Comparison of ENCODE assay signal across 24 cellular contexts in the genomic region with DNA sequence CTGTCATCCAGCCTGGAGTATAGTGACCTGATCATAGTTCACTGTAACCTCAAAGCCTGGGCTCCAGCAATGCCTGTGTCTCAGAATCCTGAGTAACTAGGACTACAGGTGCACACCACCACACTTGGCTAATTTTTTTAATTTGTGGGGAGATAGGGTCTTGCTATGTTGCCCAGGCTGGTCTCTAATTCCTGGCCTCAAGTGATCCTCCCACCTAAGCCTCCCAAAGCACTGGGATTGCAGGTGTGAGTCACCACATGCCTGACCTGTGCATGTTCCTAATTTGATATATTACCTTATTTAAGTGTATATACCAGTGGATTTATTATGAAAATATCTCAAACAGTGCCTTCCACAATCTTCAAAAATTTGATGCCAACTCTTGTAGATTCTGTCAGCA.
DNase-seq lines count a peak whose midpoint lies in the region; ATAC-seq, FAIRE-seq and TF ChIP-seq lines count a peak whose summit lies in the region.
"Had no signal": no experiment of that assay in that cellular context is flagged by ENCODE, and none has a peak within 500 bp of the region (broad histone marks: within the 10 kb centered on the region; RNA-seq: fewer than 3 reads in every experiment).

No MANE protein-coding gene starts in this region.

- BruUV-seq in HepG2 (replicated peaks; lab: Mats Ljungman, UMichigan): no TSS peak

- no peak for TF ChIP-seq EP300 in HepG2 (IDR thresholded peaks at IDR 0.05; ENCODE audit: low read depth in 2 of 2, low read length in 2 of 2)
- TF ChIP-seq EP300 in HepG2 (CRISPR knock-in tag; IDR thresholded peaks at IDR 0.05; ENCODE audit: borderline replicate concordance): no peak
- no peak for TF ChIP-seq EP300 in H1 (IDR thresholded peaks at IDR 0.05; ENCODE audit: borderline replicate concordance in 1 of 2, low read depth in 2 of 2, low read length in 2 of 2)

- POLR2A ChIA-PET in HepG2 (lab: Yijun Ruan, JAX): no interaction called here
- POLR2A ChIA-PET in H1 (lab: Charles Lee; ENCODE audit: partially characterized antibody): no interaction called here

- no peak overlapping the region for H4K91ac ChIP-seq in H1 (replicated peaks; ENCODE audit: insufficient read length, low read length)

- no peak overlapping the region for H2AK5ac ChIP-seq in H1 (ENCODE audit: low read depth, low read length)

- no peak for TF ChIP-seq POLR2A in HepG2 (IDR thresholded peaks at IDR 0.05; ENCODE audit: insufficient read depth in 1 of 2, low read depth in 2 of 2, low read length in 2 of 2)
- no peak for TF ChIP-seq POLR2A in right lobe of liver (IDR thresholded peaks at IDR 0.05)
- no peak for TF ChIP-seq POLR2A in H1 (IDR thresholded peaks at IDR 0.05; ENCODE audit: control extremely low read depth in 1 of 2, low read depth in 2 of 2, low read length in 2 of 2)

- DNase-seq in HepG2 (ENCODE audit: low spot score): no peak
- no peak for DNase-seq in right lobe of liver
- no peak for DNase-seq in H1 (ENCODE audit: low read depth in 1 of 2, low spot score in 2 of 2)
- no peak for DNase-seq in AG08396 (ENCODE audit: low spot score)
- DNase-seq in GM19238 (ENCODE audit: insufficient read length, low spot score): no peak
- DNase-seq: BE2C; C1 segment of cervical spinal cord; CD4-positive, alpha-beta memory T cell; CD4-positive, CD25-positive, alpha-beta regulatory T cell; CD8-positive, alpha-beta memory T cell; COR-L47; DMS 273 treated with DMSO at 0.1 percent for 48 hours; DMS153; DMS79; DND-41; EL; GDM1 had no signal

- no peak overlapping the region for H2BK5ac ChIP-seq in H1 (ENCODE audit: low read depth, low read length)

- H3K9me3 ChIP-seq in HepG2 (ENCODE audit: low read length) (no peaks in the 10 kb centered on the region), right lobe of liver (no peaks in the 10 kb centered on the region), H1 (ENCODE audit: insufficient read depth in 2 of 2, low read depth in 1 of 2, low read length in 1 of 2) (peaks cover 3 to 4% of the 10 kb centered on the region in 2 experiments; a peak in 1 of 4 replicates)
- H3K9me3 ChIP-seq: BE2C had no signal

- in situ Hi-C loops in HepG2 (cut with HindIII; ENCODE audit: extremely low pct_ligation_motif_present, low pct_unique_long_range_greater_than_20kb): no loop called here

- H3K4me2 ChIP-seq in HepG2 (ENCODE audit: low read depth, low read length) (no peak overlapping the region), H1 (ENCODE audit: insufficient read depth in 1 of 2, low read depth in 2 of 2, low read length in 2 of 2) (0 out of 4 replicates have a peak overlapping the region, but pooled peaks of 1 of the 2 experiments have one; percentile 21)
- H3K4me2 ChIP-seq: A549, BLaER1 had no signal

- FAIRE-seq in HepG2 (lab: Jason Lieb, UNC): no peak
- no peak for FAIRE-seq in H1 (lab: Jason Lieb, UNC)
- FAIRE-seq: A549, GM12878, GM12892, GM18507, GM19239 had no signal

- no peak overlapping the region for H2BK12ac ChIP-seq in H1 (ENCODE audit: low read depth, low read length)

- H3K27me3 ChIP-seq in HepG2 (ENCODE audit: control insufficient read depth in 1 of 2, insufficient read depth in 2 of 2, low read length in 2 of 2) (no peaks in the 10 kb centered on the region), right lobe of liver (no peaks in the 10 kb centered on the region), H1 (replicated peaks in 1 of 4; ENCODE audit: control insufficient read depth in 3 of 4, extremely low read depth in 1 of 4, insufficient read depth in 3 of 4, low read length in 3 of 4) (no peaks in the 10 kb centered on the region)
- H3K27me3 ChIP-seq: BE2C, BLaER1 had no signal

- H3K36me3 ChIP-seq in HepG2 (replicated peaks in 1 of 2; ENCODE audit: control insufficient read depth in 1 of 2, insufficient read depth in 2 of 2, low read length in 2 of 2): no peaks in the 10 kb centered on the region
- H3K36me3 ChIP-seq in right lobe of liver: no peaks in the 10 kb centered on the region
- H3K36me3 ChIP-seq in H1 (ENCODE audit: control insufficient read depth in 2 of 4, insufficient read depth in 4 of 4, low read length in 3 of 4): no peaks in the 10 kb centered on the region; a peak in 1 of 8 replicates
- H3K36me3 ChIP-seq: BE2C, BLaER1 had no signal

- peak; percentile 31; the same call in 2 of the 3 replicates for ATAC-seq in HepG2
- ATAC-seq in right lobe of liver: no peak
- ATAC-seq: A549 had no signal

- no peaks in the 10 kb centered on the region for H3K4me1 ChIP-seq in HepG2 (ENCODE audit: insufficient read depth, low read length)
- H3K4me1 ChIP-seq in right lobe of liver: no peaks in the 10 kb centered on the region
- peaks cover 0 to 14% (median 8%) of the 10 kb centered on the region in 4 experiments; a peak in 5 of 7 replicates for H3K4me1 ChIP-seq in H1 (replicated peaks in 1 of 4; ENCODE audit: control insufficient read depth in 3 of 4, insufficient read depth in 4 of 4, low read length in 3 of 4)
- H3K4me1 ChIP-seq: A549, BE2C had no signal

- no peak overlapping the region for H2BK15ac ChIP-seq in H1 (ENCODE audit: low read length)

- no peak overlapping the region for H3K14ac ChIP-seq in H1 (ENCODE audit: insufficient read length)

- H2AFZ ChIP-seq in HepG2 (ENCODE audit: low read length): no peak overlapping the region
- no peak overlapping the region for H2AFZ ChIP-seq in H1 (ENCODE audit: low read length)

- H4K5ac ChIP-seq in H1 (ENCODE audit: insufficient read length, low read depth, low read length): no peak overlapping the region

- H3K4me3 ChIP-seq in HepG2 (replicated peaks in 1 of 3; ENCODE audit: insufficient read depth in 1 of 3, low read depth in 2 of 3, low read length in 3 of 3): no peak overlapping the region
- H3K4me3 ChIP-seq in right lobe of liver: no peak overlapping the region
- H3K4me3 ChIP-seq in H1 (ENCODE audit: extremely low read depth in 1 of 4, insufficient read depth in 2 of 4, low read depth in 3 of 4, low read length in 4 of 4): no peak overlapping the region
- H3K4me3 ChIP-seq: A549, BLaER1, GM12878 had no signal

- no peaks in the 10 kb centered on the region for H3K23me2 ChIP-seq in H1 (ENCODE audit: low read depth, low read length)

- H3K4ac ChIP-seq in H1 (replicated peaks; ENCODE audit: insufficient read length, low read depth, low read length): no peak overlapping the region

- H4K8ac ChIP-seq in H1 (ENCODE audit: extremely low read depth, insufficient read depth, low read length): no peak overlapping the region

- H3K56ac ChIP-seq in H1 (replicated peaks; ENCODE audit: insufficient read length, low read depth, low read length): no peak overlapping the region

- H2BK120ac ChIP-seq in H1 (replicated peaks; ENCODE audit: low read depth, low read length): no peak overlapping the region

- no peaks in the 10 kb centered on the region for H3K79me1 ChIP-seq in H1 (ENCODE audit: low read depth, low read length)

- H3K27ac ChIP-seq in HepG2 (ENCODE audit: extremely low read length, insufficient read depth, low read length) (no peak overlapping the region), right lobe of liver (no peak overlapping the region), H1 (ENCODE audit: low read depth, low read length) (no peak overlapping the region)
- H3K27ac ChIP-seq: 22Rv1, A549, BLaER1 had no signal

- TF ChIP-seq CTCF in HepG2 (CRISPR knock-in tag; IDR thresholded peaks at IDR 0.05) (no peak), right lobe of liver (IDR thresholded peaks at IDR 0.05) (no peak), H1 (IDR thresholded peaks at IDR 0.05; ENCODE audit: control extremely low read depth in 1 of 3, insufficient read depth in 1 of 3, low read depth in 1 of 3, low read length in 3 of 3) (no peak)

- no peak for TF ChIP-seq RAD21 in HepG2 (CRISPR knock-in tag; IDR thresholded peaks at IDR 0.05)
- no peak for TF ChIP-seq RAD21 in H1 (IDR thresholded peaks at IDR 0.05 in 1 of 2, conservative IDR thresholded peaks at IDR 0.05 in 1 of 2; ENCODE audit: low read depth in 2 of 2, low read length in 2 of 2)

- H3K79me2 ChIP-seq in HepG2 (ENCODE audit: insufficient read depth, low read length): no peaks in the 10 kb centered on the region
- no peaks in the 10 kb centered on the region for H3K79me2 ChIP-seq in H1 (ENCODE audit: control insufficient read depth in 1 of 2, insufficient read depth in 2 of 2, low read length in 2 of 2)

- H2BK20ac ChIP-seq in H1 (ENCODE audit: low read length): 0 out of 2 replicates have a peak overlapping the region, but pooled peaks have one; percentile 8

- CTCF ChIA-PET in HepG2 (lab: Yijun Ruan, JAX; ENCODE audit: low intra/inter-chr PET ratio, low total read pairs) (no interaction called here), H1 (lab: Charles Lee; ENCODE audit: partially characterized antibody) (no interaction called here)

- intact Hi-C loops in HepG2 (cut with micrococcal nuclease; ENCODE audit: unreplicated experiment): no loop called here
- intact Hi-C loops in right lobe of liver (cut with DNase I): no loop called here

- no peak overlapping the region for H3K9ac ChIP-seq in HepG2 (ENCODE audit: insufficient read depth, low read depth, low read length)
- H3K9ac ChIP-seq in H1 (replicated peaks in 1 of 4; ENCODE audit: extremely low read depth in 1 of 4, low read depth in 3 of 4, low read length in 3 of 4): no peak overlapping the region
- H3K9ac ChIP-seq: BLaER1 had no signal

- H4K20me1 ChIP-seq in HepG2 (ENCODE audit: insufficient read depth, low read length) (no peaks in the 10 kb centered on the region), H1 (replicated peaks in 1 of 2; ENCODE audit: control insufficient read depth in 1 of 2, insufficient read depth in 2 of 2, low read length in 2 of 2) (no peaks in the 10 kb centered on the region)
- H4K20me1 ChIP-seq: BLaER1 had no signal

- peak overlapping the region; percentile 27; the same call in 1 of the 2 replicates for H3K18ac ChIP-seq in H1 (ENCODE audit: extremely low read depth, low read length)

- no peak overlapping the region for H3K23ac ChIP-seq in H1 (ENCODE audit: insufficient read length)

TF ChIP-seq in HepG2, 621 proteins besides CTCF, POLR2A, EP300 and RAD21:
- TF ChIP-seq ZNF121 (CRISPR knock-in tag; IDR thresholded peaks at IDR 0.05) (peak; percentile 44; the same call in 1 of the 2 replicates), AGO1 (IDR thresholded peaks at IDR 0.05; ENCODE audit: low read depth, low read length, poor library complexity, severe bottlenecking) (no peak)

TF ChIP-seq in H1, 55 proteins besides CTCF, POLR2A, EP300 and RAD21:
- TF ChIP-seq KDM1A (IDR thresholded peaks at IDR 0.05; ENCODE audit: borderline replicate concordance, low read length) (peak; percentile 88), CEBPB (IDR thresholded peaks at IDR 0.05; ENCODE audit: low read depth, low read length) (no peak), CBX5 (IDR thresholded peaks at IDR 0.05; ENCODE audit: low read depth, low read length) (no peak), SP2 (IDR thresholded peaks at IDR 0.05; ENCODE audit: low read length) (no peak), JUND (IDR thresholded peaks at IDR 0.05; ENCODE audit: low read length) (no peak)
- TF ChIP-seq, protein P1, sequence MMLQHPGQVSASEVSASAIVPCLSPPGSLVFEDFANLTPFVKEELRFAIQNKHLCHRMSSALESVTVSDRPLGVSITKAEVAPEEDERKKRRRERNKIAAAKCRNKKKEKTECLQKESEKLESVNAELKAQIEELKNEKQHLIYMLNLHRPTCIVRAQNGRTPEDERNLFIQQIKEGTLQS (IDR thresholded peaks at IDR 0.05; ENCODE audit: insufficient read depth, low read depth, low read length): no peak
